ENCODE assay signal across 8 cellular contexts in the genomic region with DNA sequence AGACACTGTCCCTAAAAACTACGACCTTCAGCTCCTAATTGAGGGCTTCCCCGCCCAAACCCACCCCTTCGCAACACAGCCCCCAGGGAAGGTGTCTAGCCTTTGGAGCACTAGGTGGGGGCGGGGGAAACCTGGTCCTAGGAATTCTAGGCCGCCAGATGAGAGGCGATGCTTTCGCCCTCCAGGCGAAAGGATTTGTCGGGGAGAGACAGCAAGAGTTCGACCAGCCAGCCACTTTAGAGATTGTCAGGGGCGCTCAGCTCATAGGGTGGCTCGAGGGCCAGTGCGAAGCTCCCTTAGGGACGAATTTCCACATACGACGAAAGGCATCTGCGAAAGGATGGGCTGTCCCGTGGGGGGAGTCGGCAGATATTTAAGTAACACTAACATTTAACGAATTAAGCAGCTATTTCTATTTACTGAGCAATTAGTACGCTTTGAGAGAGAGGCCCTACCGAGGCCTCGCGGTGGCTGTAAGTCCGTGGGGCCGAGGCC. TPM values are rescaled to one million over a fixed set of nuclear protein-coding genes. Genes with fewer than 3 reads are reported as not detected.
DNase-seq lines count a peak whose midpoint lies in the region; ATAC-seq and TF ChIP-seq lines count a peak whose summit lies in the region.

No MANE protein-coding gene starts in this region.

- no peaks in the 10 kb centered on the region for H3K9me3 ChIP-seq in MG63
- H3K9me3 ChIP-seq in parathyroid adenoma (ENCODE audit: control insufficient read depth, low read length) = no peaks in the 10 kb centered on the region

- H3K4me3 Mint-ChIP-seq in effector memory CD8-positive, alpha-beta T cell = peak overlapping the region; percentile 74 to 87

- H3K27me3 ChIP-seq in GM06990 (replicated peaks; ENCODE audit: control insufficient read depth, insufficient read depth, low read length) = no peaks in the 10 kb centered on the region; the same call in 1 of the 2 replicates
- no peaks in the 10 kb centered on the region for H3K27me3 ChIP-seq in MG63
- no peaks in the 10 kb centered on the region for H3K27me3 ChIP-seq in parathyroid adenoma (ENCODE audit: control insufficient read depth, insufficient read depth, low read length)

- H3K4me2 ChIP-seq in parathyroid adenoma (ENCODE audit: low read length) = peak overlapping the region; percentile 87

- H2AFZ ChIP-seq in parathyroid adenoma = peak overlapping the region; percentile 84

- peaks cover 13 to 16% of the 10 kb centered on the region in 2 donors for H3K4me1 Mint-ChIP-seq in effector memory CD8-positive, alpha-beta T cell (ENCODE audit: low read depth in 2 of 2)

- H3K79me2 ChIP-seq in parathyroid adenoma = no peaks in the 10 kb centered on the region

- H3K36me3 ChIP-seq in GM06990 (ENCODE audit: control insufficient read depth, insufficient read depth, low read length) (no peaks in the 10 kb centered on the region), MG63 (no peaks in the 10 kb centered on the region), parathyroid adenoma (ENCODE audit: control insufficient read depth, insufficient read depth, low read length) (no peaks in the 10 kb centered on the region)

- ATAC-seq in effector memory CD8-positive, alpha-beta T cell (replicated peaks) = no peak
- ATAC-seq in GM19324 (IDR thresholded peaks at IDR 0.05; ENCODE audit: low FRiP score, unreplicated experiment) (no peak), GM19463 (IDR thresholded peaks at IDR 0.05; ENCODE audit: unreplicated experiment) (no peak)

- no peaks in the 10 kb centered on the region for H3K9me3 Mint-ChIP-seq in effector memory CD8-positive, alpha-beta T cell

- peaks cover 18% of the 10 kb centered on the region for H3K36me3 Mint-ChIP-seq in effector memory CD8-positive, alpha-beta T cell (ENCODE audit: insufficient read depth)

- H3K9ac ChIP-seq in parathyroid adenoma = no peak overlapping the region

- peaks cover 0 to 11% of the 10 kb centered on the region in 2 donors for H3K27me3 Mint-ChIP-seq in effector memory CD8-positive, alpha-beta T cell

- TF ChIP-seq CTCF in GM06990 (IDR thresholded peaks at IDR 0.05; ENCODE audit: insufficient read depth, low read length, poor library complexity, severe bottlenecking) = no peak
- TF ChIP-seq CTCF in parathyroid adenoma (IDR thresholded peaks at IDR 0.05) = peak; percentile 81

- DNase-seq in GM06990 (ENCODE audit: extremely low read depth, insufficient read length) (no peak), MG63 (no peak)
- DNase-seq in effector memory CD8-positive, alpha-beta T cell = no peak
- DNase-seq in activated effector memory CD4-positive, alpha-beta T cell treated with Interleukin-2 at 50 U/mL for 16 hours = no peak
- DNase-seq in stimulated activated CD4-positive, alpha-beta T cell treated with anti-CD3 and anti-CD28 coated beads, Interleukin-4, amount 100 ng/mL, for 1 hour = no peak

- no peaks in the 10 kb centered on the region for H3K4me1 ChIP-seq in parathyroid adenoma

- H3K27ac Mint-ChIP-seq in effector memory CD8-positive, alpha-beta T cell = peak overlapping the region; percentile 20 to 97

- peak overlapping the region; percentile 67 for H3K4me3 ChIP-seq in GM06990 (replicated peaks; ENCODE audit: low read depth, low read length)
- H3K4me3 ChIP-seq in MG63 = peak overlapping the region; percentile 42
- peak overlapping the region; percentile 57 for H3K4me3 ChIP-seq in parathyroid adenoma (ENCODE audit: low read depth, low read length)

- peak overlapping the region; percentile 83 for H3K27ac ChIP-seq in parathyroid adenoma

RNA-seq across cellular contexts. Expression of gene CD248, which starts 5.3 kb away (rescaled TPM):
- total RNA-seq in MG63 (2014; rRNA removed; shearing (Covaris generic); ENCODE audit: low replicate concordance) = not detected in 2 replicates

RNA-seq across cellular contexts. Expression of gene TMEM151A, which starts 19.8 kb away (rescaled TPM):
- total RNA-seq in MG63 (2014; rRNA removed; shearing (Covaris generic); ENCODE audit: low replicate concordance) = 0.56 TPM in 1 of 2 replicates, not detected in the other

RNA-seq across cellular contexts. Expression of gene YIF1A, which starts 22.6 kb away (rescaled TPM):
- 217 and 220 TPM in 2 replicates for total RNA-seq in MG63 (2014; rRNA removed; shearing (Covaris generic); ENCODE audit: low replicate concordance)

RNA-seq across cellular contexts. Expression of gene RIN1, which starts 24.7 kb away (rescaled TPM):
- 45.3 and 65.7 TPM in 2 replicates for total RNA-seq in MG63 (2014; rRNA removed; shearing (Covaris generic); ENCODE audit: low replicate concordance)

RNA-seq across cellular contexts. Expression of gene BRMS1, which starts 33.4 kb away (rescaled TPM):
- total RNA-seq in MG63 (2014; rRNA removed; shearing (Covaris generic); ENCODE audit: low replicate concordance) = 119 TPM in 2 replicates
